21 cellular contexts compared by ENCODE assay signal in the genomic region with DNA sequence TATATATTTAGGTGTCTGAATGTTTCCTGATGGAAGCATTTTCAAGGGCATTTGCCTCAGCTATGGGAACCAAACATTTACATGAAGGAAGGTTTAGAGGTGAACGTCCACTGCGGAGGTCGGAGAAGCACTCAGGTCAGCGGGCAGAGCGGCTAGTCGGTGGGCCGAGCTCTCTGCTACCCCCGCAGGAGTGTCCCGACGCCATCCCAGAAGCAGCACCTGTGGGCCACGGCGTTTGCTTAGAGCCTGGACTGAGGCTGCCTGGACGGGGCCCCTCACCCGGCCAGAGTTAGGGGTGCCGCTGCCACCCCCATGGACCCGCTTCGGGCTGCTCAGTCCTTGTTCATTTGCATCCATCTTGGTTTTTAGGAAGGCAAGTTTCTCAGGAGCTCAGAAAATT. TPM values are rescaled to one million over a fixed set of nuclear protein-coding genes. Genes with fewer than 3 reads are reported as not detected.
DNase-seq lines count a peak whose midpoint lies in the region; ATAC-seq, FAIRE-seq and TF ChIP-seq lines count a peak whose summit lies in the region.
"Had no signal": no experiment of that assay in that cellular context is flagged by ENCODE, and none has a peak within 500 bp of the region (broad histone marks: within the 10 kb centered on the region; RNA-seq: fewer than 3 reads in every experiment).

No MANE protein-coding gene starts in this region.

- H3K27ac ChIP-seq in heart left ventricle: no peak overlapping the region
- H3K27ac ChIP-seq in heart right ventricle: no peak overlapping the region
- no peak overlapping the region for H3K27ac ChIP-seq in H1 (ENCODE audit: low read depth, low read length)
- no peak overlapping the region for H3K27ac ChIP-seq in mammary epithelial cell (ENCODE audit: insufficient read depth, low read depth, low read length)

- H3K9me3 ChIP-seq in heart left ventricle: no peaks in the 10 kb centered on the region
- no peaks in the 10 kb centered on the region for H3K9me3 ChIP-seq in heart right ventricle
- H3K9me3 ChIP-seq in H1 (ENCODE audit: insufficient read depth in 2 of 2, low read depth in 1 of 2, low read length in 1 of 2): no peaks in the 10 kb centered on the region
- H3K9me3 ChIP-seq in mammary epithelial cell (replicated peaks; ENCODE audit: insufficient read depth, low read length): no peaks in the 10 kb centered on the region

- H3K9ac ChIP-seq in H1 (replicated peaks in 1 of 4; ENCODE audit: extremely low read depth in 1 of 4, low read depth in 3 of 4, low read length in 3 of 4) (no peak overlapping the region), mammary epithelial cell (ENCODE audit: insufficient read depth, low read length) (no peak overlapping the region)

- H4K5ac ChIP-seq in H1 (ENCODE audit: insufficient read length, low read depth, low read length): no peak overlapping the region

- no peak for TF ChIP-seq RAD21 in H1 (IDR thresholded peaks at IDR 0.05 in 1 of 2, conservative IDR thresholded peaks at IDR 0.05 in 1 of 2; ENCODE audit: low read depth in 2 of 2, low read length in 2 of 2)

- H4K20me1 ChIP-seq in H1 (replicated peaks in 1 of 2; ENCODE audit: control insufficient read depth in 1 of 2, insufficient read depth in 2 of 2, low read length in 2 of 2) (no peaks in the 10 kb centered on the region), mammary epithelial cell (ENCODE audit: insufficient read depth, low read length) (no peaks in the 10 kb centered on the region)

- in situ Hi-C loops in mammary epithelial cell (cut with MboI; ENCODE audit: low sequenced_read_pairs in 2 of 2): no loop called here

- H2BK20ac ChIP-seq in H1 (ENCODE audit: low read length): no peak overlapping the region

- dilution Hi-C loops in mammary epithelial cell (cut with HindIII; ENCODE audit: low sequenced_read_pairs): no loop called here

- H3K79me2 ChIP-seq in H1 (ENCODE audit: control insufficient read depth in 1 of 2, insufficient read depth in 2 of 2, low read length in 2 of 2): no peaks in the 10 kb centered on the region
- H3K79me2 ChIP-seq in mammary epithelial cell (ENCODE audit: insufficient read depth, low read length): no peaks in the 10 kb centered on the region

- H4K8ac ChIP-seq in H1 (ENCODE audit: extremely low read depth, insufficient read depth, low read length): no peak overlapping the region

- BruUV-seq in mammary epithelial cell (replicated peaks; lab: Mats Ljungman, UMichigan): no TSS peak

- no peak overlapping the region for H2BK5ac ChIP-seq in H1 (ENCODE audit: low read depth, low read length)

- DNase-seq in heart left ventricle: peak in 3 of 5 donors; percentile 10 to 29 (median 22)
- no peak for DNase-seq in heart right ventricle
- DNase-seq in H1 (ENCODE audit: low read depth in 1 of 2, low spot score in 2 of 2): no peak
- DNase-seq in mucosa of gallbladder (ENCODE audit: low spot score): peak; percentile 8
- DNase-seq in mammary epithelial cell: no peak
- DNase-seq in HK-2 (ENCODE audit: unreplicated experiment): no peak
- DNase-seq: AML-193, DMS53, GDM1, Kasumi-1, NCI-H1694, NCI-H2081, NCI-H2171 treated with DMSO at 0.1 percent for 48 hours, NCI-H446, NCI-H526, OCI-M1, SHP77 had no signal

- CTCF ChIA-PET in H1 (lab: Charles Lee; ENCODE audit: partially characterized antibody) (interaction anchor here (0.7 to 2.2 kb wide), 8 partner anchors 13 to 97 kb away, joined by 3 to 8 read pairs (median 3); no protein-coding TSS in a partner anchor), mammary epithelial cell (lab: Charles Lee; ENCODE audit: low non-redundant PET) (no interaction called here)

- no peak for ATAC-seq in heart left ventricle
- no peak for ATAC-seq in heart right ventricle
- ATAC-seq in HG02610 (IDR thresholded peaks at IDR 0.05; ENCODE audit: unreplicated experiment): no peak

- no peak overlapping the region for H3K4ac ChIP-seq in H1 (replicated peaks; ENCODE audit: insufficient read length, low read depth, low read length)

- peaks cover 0 to 13% (median 0%) of the 10 kb centered on the region in 12 donors for H3K4me1 ChIP-seq in heart left ventricle
- peaks cover 0 to 16% (median 5%) of the 10 kb centered on the region in 9 donors for H3K4me1 ChIP-seq in heart right ventricle
- H3K4me1 ChIP-seq in H1 (replicated peaks in 1 of 4; ENCODE audit: control insufficient read depth in 3 of 4, insufficient read depth in 4 of 4, low read length in 3 of 4): peaks cover 0 to 5% (median under 1%) of the 10 kb centered on the region in 4 experiments; a peak in 4 of 7 replicates
- H3K4me1 ChIP-seq in mammary epithelial cell (ENCODE audit: insufficient read depth, low read length): no peaks in the 10 kb centered on the region

- no peak overlapping the region for H3K18ac ChIP-seq in H1 (ENCODE audit: extremely low read depth, low read length)

- WGBS in heart left ventricle, 4 donors: 86 to 94% (median 90%) methylated on average over 17 of the region's 17 CpGs
- WGBS in heart right ventricle, 2 donors: 91 to 95% methylated on average over 17 of the region's 17 CpGs
- 92% methylated on average over 17 of the region's 17 CpGs; no CpG with 5 or more reads in 1 of the 2 experiments for WGBS in H1 (ENCODE audit: extremely low coverage in 1 of 2, insufficient coverage in 1 of 2, insufficient read length in 1 of 2, insufficient replicate concordance in 2 of 2, low coverage in 1 of 2, low lambda C conversion rate in 2 of 2, missing lambda C conversion rate in 1 of 2), 2 experiments
- 96% methylated on average over 14 of the region's 17 CpGs for WGBS in mammary epithelial cell (ENCODE audit: low coverage, missing lambda C conversion rate)

- TF ChIP-seq POLR2A in heart left ventricle (IDR thresholded peaks at IDR 0.05) (no peak), H1 (IDR thresholded peaks at IDR 0.05; ENCODE audit: control extremely low read depth in 1 of 2, low read depth in 2 of 2, low read length in 2 of 2) (no peak)

- H3K14ac ChIP-seq in H1 (ENCODE audit: insufficient read length): no peak overlapping the region

- POLR2A ChIA-PET in H1 (lab: Charles Lee; ENCODE audit: partially characterized antibody): interaction anchor here (0.9 to 1.7 kb wide), 3 partner anchors 12 to 31 kb away, joined by 3 to 6 read pairs (median 5); a partner anchor contains a TSS

- no peaks in the 10 kb centered on the region for H3K36me3 ChIP-seq in heart left ventricle
- no peaks in the 10 kb centered on the region for H3K36me3 ChIP-seq in heart right ventricle
- no peaks in the 10 kb centered on the region for H3K36me3 ChIP-seq in H1 (ENCODE audit: control insufficient read depth in 2 of 4, insufficient read depth in 4 of 4, low read length in 3 of 4)
- no peaks in the 10 kb centered on the region for H3K36me3 ChIP-seq in mammary epithelial cell (ENCODE audit: insufficient read depth, low read length)

- FAIRE-seq in H1 (lab: Jason Lieb, UNC): no peak
- FAIRE-seq: GM18507, H54, RCC 7860 had no signal

- intact Hi-C loops in heart left ventricle (cut with DNase I): no loop called here
- intact Hi-C loops in heart right ventricle (cut with DNase I): no loop called here
- intact Hi-C loops in mammary epithelial cell (cut with micrococcal nuclease): no loop called here

- H2AFZ ChIP-seq in H1 (ENCODE audit: low read length) (no peak overlapping the region), mammary epithelial cell (ENCODE audit: low read depth, low read length) (no peak overlapping the region)

- no peak overlapping the region for H3K23ac ChIP-seq in H1 (ENCODE audit: insufficient read length)

- H3K79me1 ChIP-seq in H1 (ENCODE audit: low read depth, low read length): no peaks in the 10 kb centered on the region

- H3K4me2 ChIP-seq in H1 (ENCODE audit: insufficient read depth in 1 of 2, low read depth in 2 of 2, low read length in 2 of 2): no peak overlapping the region
- no peak overlapping the region for H3K4me2 ChIP-seq in mammary epithelial cell (ENCODE audit: insufficient read depth, low read depth, low read length)

- no peak overlapping the region for H2BK12ac ChIP-seq in H1 (ENCODE audit: low read depth, low read length)

- 0 out of 2 replicates have a peak overlapping the region, but pooled peaks have one; percentile 29 for H2BK15ac ChIP-seq in H1 (ENCODE audit: low read length)

- no peak overlapping the region for H2BK120ac ChIP-seq in H1 (replicated peaks; ENCODE audit: low read depth, low read length)

- H3K23me2 ChIP-seq in H1 (ENCODE audit: low read depth, low read length): no peaks in the 10 kb centered on the region

- H3K56ac ChIP-seq in H1 (replicated peaks; ENCODE audit: insufficient read length, low read depth, low read length): no peak overlapping the region

- TF ChIP-seq EP300 in H1 (IDR thresholded peaks at IDR 0.05; ENCODE audit: borderline replicate concordance in 1 of 2, low read depth in 2 of 2, low read length in 2 of 2): no peak

- H3K27me3 ChIP-seq in heart left ventricle (peaks cover 0 to 5% (median 0%) of the 10 kb centered on the region in 9 donors), heart right ventricle (peaks cover 0 to 8% (median 3%) of the 10 kb centered on the region in 7 donors), H1 (replicated peaks in 1 of 4; ENCODE audit: control insufficient read depth in 3 of 4, extremely low read depth in 1 of 4, insufficient read depth in 3 of 4, low read length in 3 of 4) (peaks cover 0 to 3% (median 0%) of the 10 kb centered on the region in 4 experiments; a peak in 2 of 7 replicates), mammary epithelial cell (ENCODE audit: insufficient read depth, low read length) (peaks cover 17% of the 10 kb centered on the region)

- H3K4me3 ChIP-seq in heart left ventricle: no peak overlapping the region
- no peak overlapping the region for H3K4me3 ChIP-seq in heart right ventricle
- H3K4me3 ChIP-seq in H1 (ENCODE audit: extremely low read depth in 1 of 4, insufficient read depth in 2 of 4, low read depth in 3 of 4, low read length in 4 of 4): no peak overlapping the region
- no peak overlapping the region for H3K4me3 ChIP-seq in mammary epithelial cell (replicated peaks in 1 of 3; ENCODE audit: insufficient read depth in 1 of 3, low read depth in 2 of 3, low read length in 3 of 3)

- no peak for TF ChIP-seq CTCF in heart left ventricle (IDR thresholded peaks at IDR 0.05)
- no peak for TF ChIP-seq CTCF in heart right ventricle (IDR thresholded peaks at IDR 0.05)
- no peak for TF ChIP-seq CTCF in H1 (IDR thresholded peaks at IDR 0.05; ENCODE audit: control extremely low read depth in 1 of 3, insufficient read depth in 1 of 3, low read depth in 1 of 3, low read length in 3 of 3)
- TF ChIP-seq CTCF in mammary epithelial cell (conservative IDR thresholded peaks at IDR 0.05 in 1 of 2, IDR thresholded peaks at IDR 0.05 in 1 of 2; ENCODE audit: extremely low read depth in 1 of 2, insufficient read depth in 1 of 2, low read depth in 1 of 2, low read length in 2 of 2): no peak

- H4K91ac ChIP-seq in H1 (replicated peaks; ENCODE audit: insufficient read length, low read length): no peak overlapping the region

- H2AK5ac ChIP-seq in H1 (ENCODE audit: low read depth, low read length): no peak overlapping the region

RNA-seq across cellular contexts. Expression of a gene that starts 30.6 kb away (rescaled TPM):
- 10 to 100 TPM; 16.7 to 52.0 (median 21.0) TPM for total RNA-seq in heart left ventricle
- polyA plus RNA-seq in heart left ventricle: 10 to 100 TPM; 11.1 to 21.0 TPM
- 10 to 100 TPM; 12.4 to 59.8 (median 19.2) TPM for total RNA-seq in heart right ventricle
- 10 to 100 TPM; 12.7 to 24.0 TPM for polyA plus RNA-seq in heart right ventricle
- 34.7 and 34.8 TPM in 2 replicates for total RNA-seq in H1 (2021; fragmentation: NEBNext Ultra II Directional; extraction: Animal tissue kit (Norgen Biotek cat#: 25700))
- 9.5 and 13.9 TPM in 2 replicates for polyA plus RNA-seq in H1 (2011; rRNA removed)
- 10.7 TPM for polyA plus RNA-seq in H1 (2011; cell fraction: cytosol; rRNA removed)
- 21.4 TPM for polyA plus RNA-seq in H1 (2011; cell fraction: nucleus; rRNA removed)
- 18.4 to 23.9 TPM (median 19.5 TPM) in 4 replicates for polyA plus RNA-seq in H1 (2012, experiment 1 of 2)
- 17.9 TPM for polyA plus RNA-seq in H1 (2012, experiment 2 of 2)
- polyA plus RNA-seq in H1 (2013, experiment 1 of 2): 21.3 TPM
- 21.1 TPM for polyA plus RNA-seq in H1 (2013, experiment 2 of 2)
- 8.9 and 10.4 TPM in 2 replicates for polyA minus RNA-seq in H1 (2011; rRNA and poly(A)+ RNA removed)
- 17.1 TPM for polyA minus RNA-seq in H1 (2011; cell fraction: cytosol; rRNA and poly(A)+ RNA removed)
- polyA minus RNA-seq in H1 (2011; cell fraction: nucleus; rRNA and poly(A)+ RNA removed): 21.8 TPM
- total RNA-seq in mucosa of gallbladder: 99.2 TPM
- total RNA-seq in mammary epithelial cell: 10 to 100 TPM; 37.0 to 48.5 TPM
- 30.6 TPM for polyA plus RNA-seq in mammary epithelial cell
- polyA minus RNA-seq in mammary epithelial cell: 6.7 TPM

Comparison
In these comparisons a context has a peak if more than half of its experiments do, and no peak if none do; other contexts are left out.
1. DNase-seq: peak in heart left ventricle (3 of 5) and mucosa of gallbladder (single experiment); none in heart right ventricle (0 of 2), H1 (0 of 2), mammary epithelial cell (single experiment) and HK-2 (single experiment).